Comparison of ENCODE assay signal across 9 cellular contexts in genomic region chr17:44536090-44536960, GRCh38. TPM values are rescaled to one million over a fixed set of nuclear protein-coding genes. Genes with fewer than 3 reads are reported as not detected.
A peak's percentile ranks its signal among the peaks of the same experiment; 100 is the strongest.
DNase-seq lines count a peak whose midpoint lies in the region; ATAC-seq and TF ChIP-seq lines count a peak whose summit lies in the region.
"Had no signal": no experiment of that assay in that cellular context is flagged by ENCODE, and none has a peak within 500 bp of the region (broad histone marks: within the 10 kb centered on the region; RNA-seq: fewer than 3 reads in every experiment).

No MANE protein-coding gene starts in this region.

- no peak for TF ChIP-seq POLR2A in IMR-90 (IDR thresholded peaks at IDR 0.05; ENCODE audit: low read depth, low read length)

- WGBS in IMR-90 (ENCODE audit: extremely low coverage in 2 of 2, insufficient read length in 1 of 2), 2 experiments: 80% methylated on average over 1 of the region's 12 CpGs; no CpG with 5 or more reads in 1 of the 2 experiments

- no peak overlapping the region for H3K4me3 Mint-ChIP-seq in mesothelial cell of epicardium

- H2BK120ac ChIP-seq in IMR-90 (ENCODE audit: low read depth, low read length): peak overlapping the region; percentile 96

- H3K9me3 ChIP-seq in IMR-90 (ENCODE audit: control insufficient read depth, insufficient read depth, low read length) (no peaks in the 10 kb centered on the region), BE2C (no peaks in the 10 kb centered on the region)

- peak overlapping the region; percentile 82 for H2AK9ac ChIP-seq in IMR-90 (replicated peaks; ENCODE audit: low read depth, low read length, poor library complexity)

- ATAC-seq in IMR-90 (ENCODE audit: low read depth) (peak; percentile 16), HG02588 (IDR thresholded peaks at IDR 0.05; ENCODE audit: unreplicated experiment) (no peak)

- H3K79me1 ChIP-seq in IMR-90 (ENCODE audit: low read depth in 1 of 2, low read length in 2 of 2): peaks cover 5 to 28% of the 10 kb centered on the region in 2 experiments

- CTCF ChIA-PET in IMR-90 (lab: Yijun Ruan, JAX): interaction anchor here (0.6 kb wide), 1 partner anchor 114 kb away, joined by 4 read pairs; no protein-coding TSS in a partner anchor

- H4K5ac ChIP-seq in IMR-90 (ENCODE audit: low read depth, low read length): peak overlapping the region; percentile 59

- H3K18ac ChIP-seq in IMR-90 (ENCODE audit: low read depth, low read length): peak overlapping the region; percentile 45

- peak overlapping the region; percentile 68; the same call in 1 of the 2 replicates for H3K56ac ChIP-seq in IMR-90 (ENCODE audit: extremely low read depth, insufficient read depth, low read length)

- dilution Hi-C loops in IMR-90 (cut with HindIII; ENCODE audit: low sequenced_read_pairs, unreplicated experiment): no loop called here

- peaks cover 3% of the 10 kb centered on the region for H3K9me3 Mint-ChIP-seq in mesothelial cell of epicardium

- H3K36me3 Mint-ChIP-seq in mesothelial cell of epicardium: no peaks in the 10 kb centered on the region

- H4K91ac ChIP-seq in IMR-90 (ENCODE audit: insufficient read depth, low read depth, low read length): peak overlapping the region; percentile 95

- peak overlapping the region; percentile 95 for H2AK5ac ChIP-seq in IMR-90 (ENCODE audit: low read depth, low read length)

- H3K27ac ChIP-seq in IMR-90 (ENCODE audit: insufficient read depth, low read length): peak overlapping the region; percentile 71

- peak overlapping the region; percentile 95 to 98 for H4K8ac ChIP-seq in IMR-90 (ENCODE audit: low read depth in 2 of 2, low read length in 2 of 2)

- H3K27me3 ChIP-seq in IMR-90 (ENCODE audit: control insufficient read depth, insufficient read depth, low read length) (no peaks in the 10 kb centered on the region), BE2C (peaks cover 3% of the 10 kb centered on the region; the same call in 1 of the 2 replicates)

- POLR2A ChIA-PET in IMR-90 (lab: Charles Lee; ENCODE audit: unreplicated experiment): interaction anchor here (0.8 to 1.1 kb wide), 2 partner anchors 14 to 21 kb away, joined by 3 to 6 read pairs; partner anchors contain the start of gene FZD2

- H2AFZ ChIP-seq in IMR-90 (replicated peaks; ENCODE audit: low read length, poor library complexity): peak overlapping the region; percentile 83

- H4K20me1 ChIP-seq in IMR-90 (ENCODE audit: insufficient read depth, low read length): no peaks in the 10 kb centered on the region

- H3K4me3 ChIP-seq in IMR-90 (ENCODE audit: insufficient read depth, low read depth, low read length) (no peak overlapping the region), BE2C (ENCODE audit: low read depth, low read length) (no peak overlapping the region)

- TF ChIP-seq CTCF in IMR-90 (conservative IDR thresholded peaks at IDR 0.05; ENCODE audit: low read depth, low read length) (no peak), mesothelial cell of epicardium (IDR thresholded peaks at IDR 0.05; ENCODE audit: unreplicated experiment) (no peak), BE2C (IDR thresholded peaks at IDR 0.05; ENCODE audit: low read depth, low read length) (no peak)

- peak overlapping the region; percentile 95 for H3K4ac ChIP-seq in IMR-90 (ENCODE audit: low read depth, low read length)

- H3K14ac ChIP-seq in IMR-90 (replicated peaks; ENCODE audit: low read depth, low read length): peak overlapping the region; percentile 95

- no peak for TF ChIP-seq RAD21 in IMR-90 (IDR thresholded peaks at IDR 0.05; ENCODE audit: low read length)

- peaks cover 15% of the 10 kb centered on the region for H3K9me1 ChIP-seq in IMR-90 (ENCODE audit: insufficient read depth, low read length)

- peaks cover 43% of the 10 kb centered on the region for H3K4me1 Mint-ChIP-seq in mesothelial cell of epicardium

- no peaks in the 10 kb centered on the region for H3K27me3 Mint-ChIP-seq in mesothelial cell of epicardium (ENCODE audit: low read depth)

- DNase-seq in A172 (ENCODE audit: low spot score) (peak; percentile 49), IMR-90 (no peak), cerebellar cortex (ENCODE audit: low spot score) (peak; percentile 73), mesothelial cell of epicardium (ENCODE audit: low spot score in 2 of 2, unreplicated experiment in 2 of 2) (no peak), HuH-7 (ENCODE audit: low spot score) (no peak), BE2C (no peak), ACHN (no peak)
- DNase-seq: NCI-H1417 had no signal

- H3K4me1 ChIP-seq in IMR-90 (ENCODE audit: control insufficient read depth, insufficient read depth, low read length): peaks cover 14% of the 10 kb centered on the region
- no peaks in the 10 kb centered on the region for H3K4me1 ChIP-seq in BE2C

- in situ Hi-C loops in IMR-90 (cut with MboI; ENCODE audit: low sequenced_read_pairs): no loop called here
- in situ Hi-C loops in ACHN (cut with HindIII; ENCODE audit: low pct_ligation_motif_present, low pct_unique_long_range_greater_than_20kb, low sequenced_read_pairs): loop anchor here (25.0 kb wide), 1 partner anchor 101 kb away; no protein-coding TSS in a partner anchor

- BruUV-seq in IMR-90 (replicated peaks; lab: Mats Ljungman, UMichigan): no TSS peak

- intact Hi-C loops in IMR-90 (cut with micrococcal nuclease): loop anchor here (10.0 kb wide), 1 partner anchor 228 kb away; no protein-coding TSS in a partner anchor

- H3K36me3 ChIP-seq in IMR-90 (ENCODE audit: control insufficient read depth, insufficient read depth, low read length) (no peaks in the 10 kb centered on the region), BE2C (no peaks in the 10 kb centered on the region)

- peak overlapping the region; percentile 79; the same call in 2 of the 3 replicates for H2BK15ac ChIP-seq in IMR-90 (ENCODE audit: low read depth, low read length)

- H3K27ac Mint-ChIP-seq in mesothelial cell of epicardium: peak overlapping the region; percentile 91

- H3K9ac ChIP-seq in IMR-90 (ENCODE audit: low read depth, low read length): peak overlapping the region; percentile 37

- peak overlapping the region; percentile 85 for H3K23ac ChIP-seq in IMR-90 (ENCODE audit: low read depth, low read length)

- no peak overlapping the region for H3K4me2 ChIP-seq in IMR-90 (ENCODE audit: low read depth, low read length)

- H2BK5ac ChIP-seq in IMR-90 (ENCODE audit: low read depth, low read length, poor library complexity, severe bottlenecking): peak overlapping the region; percentile 81

- H2BK20ac ChIP-seq in IMR-90 (ENCODE audit: low read depth, low read length): peak overlapping the region; percentile 79

TF ChIP-seq in IMR-90, 13 proteins besides CTCF, POLR2A, EP300 and RAD21:
- TF ChIP-seq NFE2L2 (IDR thresholded peaks at IDR 0.05; ENCODE audit: low read depth, low read length): no peak
- no peak for TF ChIP-seq MXI1 (IDR thresholded peaks at IDR 0.05; ENCODE audit: borderline replicate concordance, low read depth, low read length)
- TF ChIP-seq MAFK (IDR thresholded peaks at IDR 0.05; ENCODE audit: low read depth, low read length): no peak

RNA-seq across cellular contexts. Expression of gene FZD2, which starts 21.0 kb away (rescaled TPM):
- total RNA-seq in A172 (2014; rRNA removed; shearing (Covaris generic)): 18.2 and 24.4 TPM in 2 replicates
- total RNA-seq in IMR-90 (2012; rRNA removed) (21.3 and 22.8 TPM in 2 replicates), mesothelial cell of epicardium (82.1 to 88.3 TPM (median 84.4 TPM) in 3 replicates)
- 130 and 133 TPM in 2 replicates for polyA plus RNA-seq in IMR-90 (2012; rRNA removed)
- polyA plus RNA-seq in IMR-90 (2012; cell fraction: cytosol; rRNA removed): 46.5 and 172 TPM in 2 replicates
- polyA plus RNA-seq in IMR-90 (2012; cell fraction: nucleus; rRNA removed; ENCODE audit: low replicate concordance): 28.2 and 69.3 TPM in 2 replicates
- polyA plus RNA-seq in BE2C (2012; ENCODE audit: insufficient read depth, insufficient read length, low read depth): 5.2 TPM

RNA-seq across cellular contexts. Expression of gene GPATCH8, which starts 33.1 kb away (rescaled TPM):
- total RNA-seq in A172 (2014; rRNA removed; shearing (Covaris generic)): 13.6 and 19.3 TPM in 2 replicates
- total RNA-seq in IMR-90 (2012; rRNA removed) (8.8 and 13.3 TPM in 2 replicates), mesothelial cell of epicardium (75.6 to 77.1 TPM (median 76.3 TPM) in 3 replicates)
- 13.2 and 13.4 TPM in 2 replicates for polyA plus RNA-seq in IMR-90 (2012; rRNA removed)
- 4.0 and 6.5 TPM in 2 replicates for polyA plus RNA-seq in IMR-90 (2012; cell fraction: cytosol; rRNA removed)
- 23.4 and 34.8 TPM in 2 replicates for polyA plus RNA-seq in IMR-90 (2012; cell fraction: nucleus; rRNA removed; ENCODE audit: low replicate concordance)
- 42.2 TPM for polyA plus RNA-seq in BE2C (2012; ENCODE audit: insufficient read depth, insufficient read length, low read depth)

Comparison
In these comparisons a context has a peak if more than half of its experiments do, and no peak if none do; other contexts are left out.
1. DNase-seq: peak in A172 (single experiment) and cerebellar cortex (single experiment); none in IMR-90 (single experiment), mesothelial cell of epicardium (0 of 2), HuH-7 (single experiment), BE2C (single experiment) and ACHN (single experiment).